In the genomic region with DNA sequence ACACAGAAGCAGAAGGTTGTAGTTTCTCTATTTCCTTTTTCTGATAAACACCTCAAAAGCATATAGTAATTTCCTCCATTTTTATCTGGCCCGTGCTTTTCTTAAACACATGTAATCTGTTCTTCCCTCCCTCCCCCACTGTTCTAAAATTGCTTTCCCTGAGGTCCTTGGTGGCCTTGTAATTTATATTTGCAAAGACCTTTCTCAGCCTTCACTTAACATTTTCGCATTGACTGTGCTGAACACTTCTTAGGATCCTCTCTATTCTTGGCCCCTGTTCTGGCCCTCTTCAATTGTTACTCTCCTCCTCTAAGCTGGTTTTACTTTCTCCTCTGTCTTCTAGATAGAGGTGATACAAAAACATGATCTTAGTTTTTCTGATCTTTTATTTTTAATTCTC, we compare ENCODE assay signal across 19 cellular contexts. TPM values are rescaled to one million over a fixed set of nuclear protein-coding genes. Genes with fewer than 3 reads are reported as not detected.
DNase-seq lines count a peak whose midpoint lies in the region; ATAC-seq, FAIRE-seq and TF ChIP-seq lines count a peak whose summit lies in the region.
"Had no signal": no experiment of that assay in that cellular context is flagged by ENCODE, and none has a peak within 500 bp of the region (broad histone marks: within the 10 kb centered on the region; RNA-seq: fewer than 3 reads in every experiment).

No MANE protein-coding gene starts in this region.

- intact Hi-C loops in activated B cell treated with CpG ODN at 0.5 μM for 24 hours (cut with micrococcal nuclease): loop anchor here (1.0 kb wide), 1 partner anchor 8 kb away; no protein-coding TSS in a partner anchor

- H3K36me3 Mint-ChIP-seq in activated B cell treated with CpG ODN at 0.5 μM for 24 hours (ENCODE audit: low read depth): no peaks in the 10 kb centered on the region

- CTCF ChIA-PET in activated B cell treated with CpG ODN at 0.5 μM for 24 hours (lab: Charles Lee): no interaction called here

- no peaks in the 10 kb centered on the region for H3K9me3 Mint-ChIP-seq in activated B cell treated with CpG ODN at 0.5 μM for 24 hours
- H3K9me3 Mint-ChIP-seq: CD4-positive, alpha-beta T cell; H9 had no signal

- ATAC-seq in GM21390 (IDR thresholded peaks at IDR 0.05; ENCODE audit: unreplicated experiment): peak; percentile 44
- ATAC-seq in HG03095 (IDR thresholded peaks at IDR 0.05; ENCODE audit: unreplicated experiment): peak; percentile 27
- no peak for ATAC-seq in activated B cell treated with CpG ODN at 0.5 μM for 24 hours (ENCODE audit: low read depth)
- ATAC-seq in activated CD4-positive, CD25-positive, alpha-beta regulatory T cell treated with anti-CD3 and anti-CD28 coated beads, Interleukin-2, amount 50 U/mL, for 24 hours: no peak
- ATAC-seq in esophagus mucosa: no peak
- no peak for ATAC-seq in SK-N-SH treated with all-trans-retinoic acid at 6 μM for 48 hours
- ATAC-seq in left lobe of liver: no peak

- DNase-seq in GM18507 (ENCODE audit: extremely low spot score, insufficient read length, low read depth) (no peak), activated B cell treated with CpG ODN at 0.5 μM for 24 hours (no peak), left lobe of liver (ENCODE audit: low spot score) (no peak)
- DNase-seq: Calu3; CD4-positive, alpha-beta T cell; DMS79 treated with DMSO at 0.1 percent for 48 hours; GF-D8; H9; KBM-7; NCI-H1092 treated with DMSO at 0.1 percent for 48 hours; NCI-H187; NCI-H774; SHP77 treated with DMSO at 0.1 percent for 48 hours had no signal

- FAIRE-seq in GM18507 (lab: Jason Lieb, UNC): peak; percentile 36

- peak overlapping the region; percentile 44 for H3K27ac Mint-ChIP-seq in activated B cell treated with CpG ODN at 0.5 μM for 24 hours
- H3K27ac Mint-ChIP-seq: CD4-positive, alpha-beta T cell; H9 had no signal

- peaks cover 29% of the 10 kb centered on the region for H3K4me1 Mint-ChIP-seq in activated B cell treated with CpG ODN at 0.5 μM for 24 hours
- H3K4me1 Mint-ChIP-seq: H9 had no signal

- no peaks in the 10 kb centered on the region for H3K27me3 Mint-ChIP-seq in activated B cell treated with CpG ODN at 0.5 μM for 24 hours

- peak overlapping the region; percentile 2 for H3K4me3 Mint-ChIP-seq in activated B cell treated with CpG ODN at 0.5 μM for 24 hours
- H3K4me3 Mint-ChIP-seq: CD4-positive, alpha-beta T cell; H9 had no signal

- POLR2A ChIA-PET in activated B cell treated with CpG ODN at 0.5 μM for 24 hours (lab: Charles Lee): interaction anchor here (1.1 to 1.9 kb wide), 2 partner anchors 465 to 505 kb away, joined by 4 read pairs; no protein-coding TSS in a partner anchor

- TF ChIP-seq CTCF in activated B cell treated with CpG ODN at 0.5 μM for 24 hours (IDR thresholded peaks at IDR 0.05): no peak

TF ChIP-seq in SK-N-SH treated with all-trans-retinoic acid at 6 μM for 48 hours, 23 proteins besides CTCF, POLR2A, EP300 and RAD21:
- TF ChIP-seq RARB (CRISPR knock-in tag; IDR thresholded peaks at IDR 0.05) (no peak), SNAI2 (CRISPR knock-in tag; IDR thresholded peaks at IDR 0.05) (no peak), ZNF565 (CRISPR knock-in tag; conservative IDR thresholded peaks at IDR 0.05; ENCODE audit: low read depth) (no peak), ARNTL (CRISPR knock-in tag; IDR thresholded peaks at IDR 0.05; ENCODE audit: borderline replicate concordance, low read depth) (no peak), CSDC2 (CRISPR knock-in tag; IDR thresholded peaks at IDR 0.05) (no peak), ZC3H10 (CRISPR knock-in tag; IDR thresholded peaks at IDR 0.05) (no peak), BACH2 (CRISPR knock-in tag; IDR thresholded peaks at IDR 0.05; ENCODE audit: borderline replicate concordance) (no peak), OSR1 (CRISPR knock-in tag; IDR thresholded peaks at IDR 0.05) (no peak), ZFP30 (CRISPR knock-in tag; IDR thresholded peaks at IDR 0.05) (no peak), GLIS3 (CRISPR knock-in tag; IDR thresholded peaks at IDR 0.05) (no peak), ISL1 (CRISPR knock-in tag; IDR thresholded peaks at IDR 0.05) (no peak), TCF4 (CRISPR knock-in tag; IDR thresholded peaks at IDR 0.05; ENCODE audit: borderline replicate concordance) (no peak), CSRNP3 (CRISPR knock-in tag; IDR thresholded peaks at IDR 0.05) (no peak), PPARA (CRISPR knock-in tag; IDR thresholded peaks at IDR 0.05; ENCODE audit: borderline replicate concordance) (no peak), TSHZ2 (CRISPR knock-in tag; IDR thresholded peaks at IDR 0.05) (no peak), TOX (CRISPR knock-in tag; IDR thresholded peaks at IDR 0.05; ENCODE audit: borderline replicate concordance) (no peak)

RNA-seq across cellular contexts. Expression of gene GAP43, which starts 28.3 kb away (rescaled TPM):
- total RNA-seq in activated B cell treated with CpG ODN at 0.5 μM for 24 hours (not detected in 2 replicates), esophagus mucosa (not detected), left lobe of liver (not detected)
- total RNA-seq: Calu3; CD4-positive, alpha-beta T cell; T-helper 2 cell treated with Interferon-gamma antibody and Interleukin-4, amounts not matched to agents 100 ng/mL and 5 ng/mL, for 36 hours had no signal

Comparison
In these comparisons a context has a peak if more than half of its experiments do, and no peak if none do; other contexts are left out.
1. ATAC-seq: peak in GM21390 (single experiment) and HG03095 (single experiment); none in activated B cell treated with CpG ODN at 0.5 μM for 24 hours (single experiment), activated CD4-positive, CD25-positive, alpha-beta regulatory T cell treated with anti-CD3 and anti-CD28 coated beads, Interleukin-2, amount 50 U/mL, for 24 hours (0 of 2), esophagus mucosa (single experiment), SK-N-SH treated with all-trans-retinoic acid at 6 μM for 48 hours (single experiment) and left lobe of liver (single experiment).